ENCODE assay signal across 8 cellular contexts in the genomic region with DNA sequence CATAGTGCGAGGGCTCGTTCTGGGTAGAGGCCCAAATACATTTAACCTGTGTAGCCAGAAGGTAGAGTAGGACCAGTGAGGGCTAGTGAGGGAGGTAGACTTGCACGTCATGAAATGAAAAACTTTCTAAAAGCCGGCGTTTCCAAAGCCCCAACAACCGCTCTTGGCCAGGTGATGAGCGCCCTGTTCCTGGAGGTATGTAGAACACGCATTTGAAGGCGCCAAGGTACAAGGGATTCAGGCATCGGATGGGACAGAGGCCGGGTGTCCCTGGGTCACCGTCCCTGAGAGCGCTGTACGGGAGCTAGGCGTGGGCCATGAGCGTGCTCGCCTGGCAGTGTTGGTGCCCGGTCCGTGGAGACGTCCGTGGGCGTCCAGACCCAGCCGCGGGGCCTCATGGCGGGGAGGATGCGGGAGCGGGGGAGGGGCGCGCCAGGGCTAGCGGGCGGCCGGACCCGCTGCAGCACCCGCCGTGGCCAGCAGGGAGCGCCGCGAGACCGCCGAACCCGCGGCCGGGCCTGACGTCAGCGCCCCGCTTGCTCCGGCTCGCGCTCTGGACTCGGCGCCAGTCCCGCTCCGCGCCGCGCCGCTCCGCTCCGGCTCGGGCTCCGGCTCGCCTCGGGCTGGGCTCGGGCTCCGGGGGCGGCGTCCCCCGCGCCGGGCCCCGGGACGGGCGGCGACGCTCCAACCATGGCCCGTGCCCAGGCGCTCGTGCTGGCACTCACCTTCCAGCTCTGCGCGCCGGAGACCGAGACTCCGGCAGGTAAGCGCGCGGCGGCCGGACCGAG. TPM values are rescaled to one million over a fixed set of nuclear protein-coding genes. Genes with fewer than 3 reads are reported as not detected.
A peak's percentile ranks its signal among the peaks of the same experiment; 100 is the strongest.
DNase-seq lines count a peak whose midpoint lies in the region; ATAC-seq and TF ChIP-seq lines count a peak whose summit lies in the region.

A gene (plus strand): TSS at position 568 of the 788 bp plus-strand sequence. CDS start 123 bp downstream, at position 691.

- H3K27ac ChIP-seq in HL-60 (replicated peaks): no peak within 1 kb of the TSS
- peak within 1 kb of the TSS in 2 of 4 donors; percentile 26 to 52 for H3K27ac ChIP-seq in Peyer's patch

- peak within 1 kb of the TSS; percentile 42 for H3K4me3 ChIP-seq in HL-60 (replicated peaks; ENCODE audit: insufficient read depth, low read length)
- peak within 1 kb of the TSS; percentile 40 to 71 (median 65) for H3K4me3 ChIP-seq in Peyer's patch

- peaks cover 51% of the 10 kb centered on the region for H3K27me3 Mint-ChIP-seq in activated T-helper 1 cell treated with anti-CD3 and anti-CD28 coated beads, Interleukin-12 subunit alpha, Interleukin-12 subunit beta, Interleukin-2, Interleukin-4 antibody, amounts not matched to agents 30 ng/mL and 10 ng/mL and 1 ng/mL, durations not matched to agents 14 hours and 24 hours and 36 hours (ENCODE audit: insufficient read depth)
- peaks cover 52% of the 10 kb centered on the region in 2 donors for H3K27me3 Mint-ChIP-seq in natural killer cell (ENCODE audit: low read depth in 2 of 2)

- peaks cover 1% of the 10 kb centered on the region for H3K36me3 Mint-ChIP-seq in activated T-helper 1 cell treated with anti-CD3 and anti-CD28 coated beads, Interleukin-12 subunit alpha, Interleukin-12 subunit beta, Interleukin-2, Interleukin-4 antibody, amounts not matched to agents 30 ng/mL and 10 ng/mL and 1 ng/mL, durations not matched to agents 14 hours and 24 hours and 36 hours (ENCODE audit: low read depth)
- H3K36me3 Mint-ChIP-seq in natural killer cell: no peaks in the 10 kb centered on the region

- H3K4me1 Mint-ChIP-seq in activated T-helper 1 cell treated with anti-CD3 and anti-CD28 coated beads, Interleukin-12 subunit alpha, Interleukin-12 subunit beta, Interleukin-2, Interleukin-4 antibody, amounts not matched to agents 30 ng/mL and 10 ng/mL and 1 ng/mL, durations not matched to agents 14 hours and 24 hours and 36 hours (ENCODE audit: low read depth): peaks cover 17% of the 10 kb centered on the region
- peaks cover 22 to 27% of the 10 kb centered on the region in 2 donors for H3K4me1 Mint-ChIP-seq in natural killer cell

- DNase-seq in AG08395 (ENCODE audit: low spot score) (peak; percentile 91), HL-60 (ENCODE audit: low read depth in 1 of 2, low spot score in 1 of 2) (peak; percentile 52 to 61), Peyer's patch (peak; percentile 64 to 90 (median 87)), fibroblast of peridontal ligament (ENCODE audit: extremely low read depth) (peak; percentile 43), natural killer cell (peak; percentile 87)
- peak; percentile 75 for DNase-seq in activated T-helper 1 cell treated with anti-CD3 and anti-CD28 coated beads, Interleukin-12 subunit alpha, Interleukin-12 subunit beta, Interleukin-2, Interleukin-4 antibody, amounts not matched to agents 30 ng/mL and 10 ng/mL and 1 ng/mL, durations not matched to agents 14 hours and 24 hours and 36 hours (ENCODE audit: low spot score)
- peak; percentile 50 to 81 (median 72) for DNase-seq in stimulated activated naive CD4-positive, alpha-beta T cell (lab: John Stamatoyannopoulos, UW)

- H3K9me3 ChIP-seq in Peyer's patch: no peaks in the 10 kb centered on the region

- peaks cover 31% of the 10 kb centered on the region for H3K27me3 ChIP-seq in HL-60 (ENCODE audit: insufficient read depth, poor library complexity, severe bottlenecking)
- peaks cover 0 to 8% of the 10 kb centered on the region in 2 donors for H3K27me3 ChIP-seq in Peyer's patch

- H3K36me3 ChIP-seq in Peyer's patch: no peaks in the 10 kb centered on the region

- no peaks in the 10 kb centered on the region for H3K9me3 Mint-ChIP-seq in activated T-helper 1 cell treated with anti-CD3 and anti-CD28 coated beads, Interleukin-12 subunit alpha, Interleukin-12 subunit beta, Interleukin-2, Interleukin-4 antibody, amounts not matched to agents 30 ng/mL and 10 ng/mL and 1 ng/mL, durations not matched to agents 14 hours and 24 hours and 36 hours
- no peaks in the 10 kb centered on the region for H3K9me3 Mint-ChIP-seq in natural killer cell

- peaks cover 0 to 24% (median 16%) of the 10 kb centered on the region in 4 donors for H3K4me1 ChIP-seq in Peyer's patch

- peak within 1 kb of the TSS; percentile 16 for H3K27ac Mint-ChIP-seq in activated T-helper 1 cell treated with anti-CD3 and anti-CD28 coated beads, Interleukin-12 subunit alpha, Interleukin-12 subunit beta, Interleukin-2, Interleukin-4 antibody, amounts not matched to agents 30 ng/mL and 10 ng/mL and 1 ng/mL, durations not matched to agents 14 hours and 24 hours and 36 hours
- H3K27ac Mint-ChIP-seq in natural killer cell: peak within 1 kb of the TSS in 1 of 2 donors; percentile 64

- ATAC-seq in GM18907 (IDR thresholded peaks at IDR 0.05; ENCODE audit: unreplicated experiment) (peak; percentile 50), natural killer cell (peak; percentile 94 to 96 (median 94))

- intact Hi-C loops in activated T-helper 1 cell treated with anti-CD3 and anti-CD28 coated beads, Interleukin-12 subunit alpha, Interleukin-12 subunit beta, Interleukin-2, Interleukin-4 antibody, amounts not matched to agents 30 ng/mL and 10 ng/mL and 1 ng/mL, durations not matched to agents 14 hours and 24 hours and 36 hours (cut with micrococcal nuclease): loop anchor here (1.0 to 10.0 kb wide), 9 partner anchors 105 to 1549 kb away; no protein-coding TSS in a partner anchor
- intact Hi-C loops in natural killer cell (cut with micrococcal nuclease): loop anchor here (2.0 to 5.0 kb wide), 4 partner anchors 613 to 1145 kb away; no protein-coding TSS in a partner anchor

- TF ChIP-seq CTCF in HL-60 (IDR thresholded peaks at IDR 0.05; ENCODE audit: insufficient read depth, low read length) (peak; percentile 37), Peyer's patch (IDR thresholded peaks at IDR 0.05) (peak; percentile 78 to 99 (median 96)), natural killer cell (IDR thresholded peaks at IDR 0.05) (peak; percentile 66)

- no peak for TF ChIP-seq POLR2A in Peyer's patch (IDR thresholded peaks at IDR 0.05)

- H3K4me3 Mint-ChIP-seq in activated T-helper 1 cell treated with anti-CD3 and anti-CD28 coated beads, Interleukin-12 subunit alpha, Interleukin-12 subunit beta, Interleukin-2, Interleukin-4 antibody, amounts not matched to agents 30 ng/mL and 10 ng/mL and 1 ng/mL, durations not matched to agents 14 hours and 24 hours and 36 hours: peak within 1 kb of the TSS; percentile 73
- H3K4me3 Mint-ChIP-seq in natural killer cell: peak within 1 kb of the TSS; percentile 82

RNA-seq across cellular contexts. Expression of the gene that starts here (rescaled TPM):
- total RNA-seq in Peyer's patch (1 to 10 TPM in 3 of 4 donors, under 1 TPM in 1; 0.18 to 5.0 (median 4.0) TPM), natural killer cell (1 to 10 TPM in 1 of 3 donors, under 1 TPM in 2; 0.54 to 1.6 (median 0.79) TPM)
- 0.67 and 0.76 TPM in 2 replicates for total RNA-seq in activated T-helper 1 cell treated with anti-CD3 and anti-CD28 coated beads, Interleukin-12 subunit alpha, Interleukin-12 subunit beta, Interleukin-2, Interleukin-4 antibody, amounts not matched to agents 30 ng/mL and 10 ng/mL and 1 ng/mL, durations not matched to agents 14 hours and 24 hours and 36 hours

Comparison
In these comparisons a context has a peak if more than half of its experiments do, and no peak if none do; other contexts are left out.
1. Peak in DNase-seq in activated T-helper 1 cell treated with anti-CD3 and anti-CD28 coated beads, Interleukin-12 subunit alpha, Interleukin-12 subunit beta, Interleukin-2, Interleukin-4 antibody, amounts not matched to agents 30 ng/mL and 10 ng/mL and 1 ng/mL, durations not matched to agents 14 hours and 24 hours and 36 hours; RNA of the gene not detected or under 1 TPM.
2. CTCF ChIP-seq: peak in every context shown above with its lines; median percentile 96 in Peyer's patch; 66 in natural killer cell; 37 in HL-60.